In the genomic region with DNA sequence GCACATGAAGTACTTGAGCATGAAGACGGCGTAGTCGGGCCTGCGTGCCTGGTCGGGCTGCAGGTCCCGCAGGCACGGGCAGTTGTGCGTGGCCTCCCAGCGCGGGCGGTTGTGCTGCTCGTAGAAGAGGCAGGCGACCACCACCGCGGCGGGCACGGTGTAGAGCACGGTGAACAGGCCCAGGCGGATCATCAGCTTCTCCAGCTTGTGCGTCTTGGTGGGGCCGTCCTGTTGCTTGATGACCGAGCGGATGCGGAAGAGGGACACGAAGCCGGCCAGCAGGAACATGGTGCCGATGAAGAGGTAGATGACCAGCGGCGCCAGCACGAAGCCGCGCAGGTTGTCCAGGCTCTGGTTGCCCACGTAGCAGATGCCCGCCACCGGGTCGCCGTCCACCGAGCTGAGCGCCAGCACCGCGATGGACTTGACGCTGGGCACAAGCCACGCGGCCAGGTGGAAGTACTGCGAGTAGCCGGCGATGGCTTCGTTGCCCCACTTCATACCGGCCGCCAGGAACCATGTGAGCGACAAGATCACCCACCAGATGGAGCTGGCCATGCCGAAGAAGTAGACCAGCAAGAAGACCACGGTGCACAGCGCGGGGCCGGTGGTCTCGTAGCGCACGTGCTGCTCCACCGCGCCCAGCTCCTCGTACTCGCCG, we compare ENCODE assay signal across 2 cellular contexts.
TF ChIP-seq lines count a peak whose summit lies in the region.

No MANE protein-coding gene starts in this region.

TF ChIP-seq in liver, 16 proteins besides CTCF, POLR2A, EP300 and RAD21:
- TF ChIP-seq GABPA (IDR thresholded peaks at IDR 0.05 in 1 of 2, conservative IDR thresholded peaks at IDR 0.05 in 1 of 2), result no peak
- TF ChIP-seq SP1 (IDR thresholded peaks at IDR 0.05), result no peak
- no peak for TF ChIP-seq HNF4G (IDR thresholded peaks at IDR 0.05)
- no peak for TF ChIP-seq FOXA2 (IDR thresholded peaks at IDR 0.05)
- no peak for TF ChIP-seq HNF4A (conservative IDR thresholded peaks at IDR 0.05)
- TF ChIP-seq EGR1 (IDR thresholded peaks at IDR 0.05; ENCODE audit: low read depth in 2 of 2), result no peak
- TF ChIP-seq ATF3 (IDR thresholded peaks at IDR 0.05), result no peak
- no peak for TF ChIP-seq NR2F2 (IDR thresholded peaks at IDR 0.05)
- no peak for TF ChIP-seq FOXA1 (IDR thresholded peaks at IDR 0.05)
- TF ChIP-seq TAF1 (conservative IDR thresholded peaks at IDR 0.05), result no peak
- TF ChIP-seq, protein P1, sequence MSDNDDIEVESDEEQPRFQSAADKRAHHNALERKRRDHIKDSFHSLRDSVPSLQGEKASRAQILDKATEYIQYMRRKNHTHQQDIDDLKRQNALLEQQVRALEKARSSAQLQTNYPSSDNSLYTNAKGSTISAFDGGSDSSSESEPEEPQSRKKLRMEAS (IDR thresholded peaks at IDR 0.05), result no peak
- TF ChIP-seq, protein P2, sequence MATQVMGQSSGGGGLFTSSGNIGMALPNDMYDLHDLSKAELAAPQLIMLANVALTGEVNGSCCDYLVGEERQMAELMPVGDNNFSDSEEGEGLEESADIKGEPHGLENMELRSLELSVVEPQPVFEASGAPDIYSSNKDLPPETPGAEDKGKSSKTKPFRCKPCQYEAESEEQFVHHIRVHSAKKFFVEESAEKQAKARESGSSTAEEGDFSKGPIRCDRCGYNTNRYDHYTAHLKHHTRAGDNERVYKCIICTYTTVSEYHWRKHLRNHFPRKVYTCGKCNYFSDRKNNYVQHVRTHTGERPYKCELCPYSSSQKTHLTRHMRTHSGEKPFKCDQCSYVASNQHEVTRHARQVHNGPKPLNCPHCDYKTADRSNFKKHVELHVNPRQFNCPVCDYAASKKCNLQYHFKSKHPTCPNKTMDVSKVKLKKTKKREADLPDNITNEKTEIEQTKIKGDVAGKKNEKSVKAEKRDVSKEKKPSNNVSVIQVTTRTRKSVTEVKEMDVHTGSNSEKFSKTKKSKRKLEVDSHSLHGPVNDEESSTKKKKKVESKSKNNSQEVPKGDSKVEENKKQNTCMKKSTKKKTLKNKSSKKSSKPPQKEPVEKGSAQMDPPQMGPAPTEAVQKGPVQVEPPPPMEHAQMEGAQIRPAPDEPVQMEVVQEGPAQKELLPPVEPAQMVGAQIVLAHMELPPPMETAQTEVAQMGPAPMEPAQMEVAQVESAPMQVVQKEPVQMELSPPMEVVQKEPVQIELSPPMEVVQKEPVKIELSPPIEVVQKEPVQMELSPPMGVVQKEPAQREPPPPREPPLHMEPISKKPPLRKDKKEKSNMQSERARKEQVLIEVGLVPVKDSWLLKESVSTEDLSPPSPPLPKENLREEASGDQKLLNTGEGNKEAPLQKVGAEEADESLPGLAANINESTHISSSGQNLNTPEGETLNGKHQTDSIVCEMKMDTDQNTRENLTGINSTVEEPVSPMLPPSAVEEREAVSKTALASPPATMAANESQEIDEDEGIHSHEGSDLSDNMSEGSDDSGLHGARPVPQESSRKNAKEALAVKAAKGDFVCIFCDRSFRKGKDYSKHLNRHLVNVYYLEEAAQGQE (IDR thresholded peaks at IDR 0.05), result no peak
- TF ChIP-seq, protein P3, sequence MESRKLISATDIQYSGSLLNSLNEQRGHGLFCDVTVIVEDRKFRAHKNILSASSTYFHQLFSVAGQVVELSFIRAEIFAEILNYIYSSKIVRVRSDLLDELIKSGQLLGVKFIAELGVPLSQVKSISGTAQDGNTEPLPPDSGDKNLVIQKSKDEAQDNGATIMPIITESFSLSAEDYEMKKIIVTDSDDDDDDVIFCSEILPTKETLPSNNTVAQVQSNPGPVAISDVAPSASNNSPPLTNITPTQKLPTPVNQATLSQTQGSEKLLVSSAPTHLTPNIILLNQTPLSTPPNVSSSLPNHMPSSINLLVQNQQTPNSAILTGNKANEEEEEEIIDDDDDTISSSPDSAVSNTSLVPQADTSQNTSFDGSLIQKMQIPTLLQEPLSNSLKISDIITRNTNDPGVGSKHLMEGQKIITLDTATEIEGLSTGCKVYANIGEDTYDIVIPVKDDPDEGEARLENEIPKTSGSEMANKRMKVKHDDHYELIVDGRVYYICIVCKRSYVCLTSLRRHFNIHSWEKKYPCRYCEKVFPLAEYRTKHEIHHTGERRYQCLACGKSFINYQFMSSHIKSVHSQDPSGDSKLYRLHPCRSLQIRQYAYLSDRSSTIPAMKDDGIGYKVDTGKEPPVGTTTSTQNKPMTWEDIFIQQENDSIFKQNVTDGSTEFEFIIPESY (IDR thresholded peaks at IDR 0.05), result no peak
- TF ChIP-seq JUND (IDR thresholded peaks at IDR 0.05), result no peak
- TF ChIP-seq YY1 (IDR thresholded peaks at IDR 0.05), result no peak
- TF ChIP-seq RXRA (IDR thresholded peaks at IDR 0.05), result no peak

TF ChIP-seq in HepG2, 621 proteins besides CTCF, POLR2A, EP300 and RAD21:
- TF ChIP-seq PRMT3 (CRISPR knock-in tag; IDR thresholded peaks at IDR 0.05; ENCODE audit: borderline replicate concordance, low read depth) (no peak), JUNB (CRISPR knock-in tag; IDR thresholded peaks at IDR 0.05; ENCODE audit: borderline replicate concordance) (no peak), NAIF1 (CRISPR knock-in tag; IDR thresholded peaks at IDR 0.05; ENCODE audit: borderline replicate concordance) (no peak), THAP8 (CRISPR knock-in tag; IDR thresholded peaks at IDR 0.05; ENCODE audit: borderline replicate concordance) (no peak), SALL1 (CRISPR knock-in tag; IDR thresholded peaks at IDR 0.05) (no peak), FOSL1 (CRISPR knock-in tag; IDR thresholded peaks at IDR 0.05; ENCODE audit: borderline replicate concordance) (no peak)
- TF ChIP-seq, protein P4, sequence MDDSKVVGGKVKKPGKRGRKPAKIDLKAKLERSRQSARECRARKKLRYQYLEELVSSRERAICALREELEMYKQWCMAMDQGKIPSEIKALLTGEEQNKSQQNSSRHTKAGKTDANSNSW (CRISPR knock-in tag; IDR thresholded peaks at IDR 0.05; ENCODE audit: borderline replicate concordance), result no peak
